In genomic region chr14:100072783-100073346, GRCh38 we compare ENCODE assay signal across 8 cellular contexts. TPM values are rescaled to one million over a fixed set of nuclear protein-coding genes. Genes with fewer than 3 reads are reported as not detected.
DNase-seq lines count a peak whose midpoint lies in the region; ATAC-seq and TF ChIP-seq lines count a peak whose summit lies in the region.

No MANE protein-coding gene starts in this region.

- peak overlapping the region; percentile 76 for H3K4me3 ChIP-seq in OCI-LY3 (ENCODE audit: low read length)
- no peak overlapping the region for H3K4me3 ChIP-seq in trophoblast cell (ENCODE audit: low read depth, low read length)
- H3K4me3 ChIP-seq in gastrocnemius medialis: no peak overlapping the region

- ATAC-seq in GM21423 (IDR thresholded peaks at IDR 0.05; ENCODE audit: unreplicated experiment) (peak; percentile 23), gastrocnemius medialis (no peak), sciatic nerve (no peak), GM21529 (IDR thresholded peaks at IDR 0.05; ENCODE audit: unreplicated experiment) (no peak)
- peak in 1 of 2 donors; percentile 12 for ATAC-seq in activated naive CD4-positive, alpha-beta T cell treated with anti-CD3 and anti-CD28 coated beads, Interleukin-2, amount 50 U/mL, for 72 hours

- H3K23ac ChIP-seq in trophoblast cell (ENCODE audit: low read length): no peak overlapping the region

- H3K79me1 ChIP-seq in trophoblast cell (ENCODE audit: low read length): peaks cover 2% of the 10 kb centered on the region

- no peaks in the 10 kb centered on the region for H3K9me3 Mint-ChIP-seq in activated naive CD4-positive, alpha-beta T cell treated with anti-CD3 and anti-CD28 coated beads, Interleukin-2, amount 50 U/mL, for 72 hours

- no peaks in the 10 kb centered on the region for H4K20me1 ChIP-seq in OCI-LY3 (ENCODE audit: insufficient read depth, low read length)

- TF ChIP-seq POLR2A in gastrocnemius medialis (IDR thresholded peaks at IDR 0.05): no peak

- in situ Hi-C loops in gastrocnemius medialis (cut with MboI; ENCODE audit: low sequenced_read_pairs in 4 of 4): no loop called here

- peaks cover 56 to 67% of the 10 kb centered on the region in 2 donors for H3K36me3 Mint-ChIP-seq in activated naive CD4-positive, alpha-beta T cell treated with anti-CD3 and anti-CD28 coated beads, Interleukin-2, amount 50 U/mL, for 72 hours

- H4K12ac ChIP-seq in trophoblast cell (ENCODE audit: low read depth, low read length): no peak overlapping the region

- intact Hi-C loops in gastrocnemius medialis (cut with DNase I; ENCODE audit: low total_unique reads) (no loop called here), sciatic nerve (cut with DNase I) (no loop called here)

- H4K91ac ChIP-seq in trophoblast cell (ENCODE audit: low read depth, low read length): no peak overlapping the region

- H4K8ac ChIP-seq in trophoblast cell (ENCODE audit: low read depth, low read length): no peak overlapping the region

- H3K9me3 ChIP-seq in OCI-LY3 (ENCODE audit: insufficient read depth, low read length) (no peaks in the 10 kb centered on the region), trophoblast cell (ENCODE audit: insufficient read depth, low read depth, low read length) (no peaks in the 10 kb centered on the region), gastrocnemius medialis (no peaks in the 10 kb centered on the region)

- H3K4ac ChIP-seq in trophoblast cell (ENCODE audit: low read depth, low read length): no peak overlapping the region

- H2AK5ac ChIP-seq in trophoblast cell (ENCODE audit: low read length): no peak overlapping the region

- H3K18ac ChIP-seq in trophoblast cell (ENCODE audit: low read length): no peak overlapping the region

- no CpG with 5 or more reads among the region's 14 CpGs for WGBS in trophoblast cell (ENCODE audit: extremely low coverage, insufficient coverage, insufficient read length)

- H3K36me3 ChIP-seq in OCI-LY3 (replicated peaks; ENCODE audit: low read depth, low read length) (no peaks in the 10 kb centered on the region), trophoblast cell (ENCODE audit: control insufficient read depth in 1 of 2, insufficient read depth in 2 of 2, low read length in 2 of 2) (no peaks in the 10 kb centered on the region), gastrocnemius medialis (no peaks in the 10 kb centered on the region)

- no peak overlapping the region for H3K14ac ChIP-seq in trophoblast cell (ENCODE audit: low read length)

- H3K4me1 ChIP-seq in OCI-LY3 (ENCODE audit: low read length) (peaks cover 17% of the 10 kb centered on the region), trophoblast cell (ENCODE audit: control insufficient read depth in 1 of 2, insufficient read depth in 2 of 2, low read length in 2 of 2) (peaks cover 19 to 22% of the 10 kb centered on the region in 2 experiments), gastrocnemius medialis (peaks cover 3 to 6% of the 10 kb centered on the region in 2 donors)

- H3K4me2 ChIP-seq in OCI-LY3 (ENCODE audit: low read length) (peak overlapping the region; percentile 94), trophoblast cell (ENCODE audit: low read length) (no peak overlapping the region)

- H3K27ac ChIP-seq in OCI-LY3 (ENCODE audit: low read length) (peak overlapping the region; percentile 33; the same call in 1 of the 2 replicates), trophoblast cell (ENCODE audit: low read depth, low read length) (no peak overlapping the region), gastrocnemius medialis (no peak overlapping the region)

- H2BK5ac ChIP-seq in trophoblast cell (ENCODE audit: low read depth, low read length, poor library complexity): no peak overlapping the region

- no peaks in the 10 kb centered on the region for H3K27me3 ChIP-seq in OCI-LY3 (ENCODE audit: low read depth, low read length)
- no peaks in the 10 kb centered on the region for H3K27me3 ChIP-seq in trophoblast cell (ENCODE audit: insufficient read depth, low read length)
- no peaks in the 10 kb centered on the region for H3K27me3 ChIP-seq in gastrocnemius medialis

- DNase-seq in activated naive CD4-positive, alpha-beta T cell treated with anti-CD3 and anti-CD28 coated beads, Interleukin-2, amount 50 U/mL, for 72 hours (ENCODE audit: low spot score in 2 of 2): no peak
- DNase-seq in trophoblast cell: peak; percentile 57 to 61
- DNase-seq in gastrocnemius medialis: no peak
- no peak for DNase-seq in sciatic nerve (ENCODE audit: low spot score)
- no peak for DNase-seq in SIG-M5 treated with dmso at 0.1 percent for 504 hours (lab: John Stamatoyannopoulos, UW; ENCODE audit: unreplicated experiment)

- H3K9ac ChIP-seq in OCI-LY3 (ENCODE audit: low read length) (peak overlapping the region; percentile 52), trophoblast cell (ENCODE audit: low read length) (no peak overlapping the region)

- TF ChIP-seq CTCF in OCI-LY3 (IDR thresholded peaks at IDR 0.05; ENCODE audit: low read depth, low read length) (peak; percentile 76), gastrocnemius medialis (IDR thresholded peaks at IDR 0.05 in 4 of 5, conservative IDR thresholded peaks at IDR 0.05 in 1 of 5) (no peak)

- H3K79me2 ChIP-seq in OCI-LY3 (ENCODE audit: low read length) (no peaks in the 10 kb centered on the region), trophoblast cell (ENCODE audit: control insufficient read depth, insufficient read depth, low read length, poor library complexity) (peaks cover 2% of the 10 kb centered on the region)

- H3K27ac Mint-ChIP-seq in activated naive CD4-positive, alpha-beta T cell treated with anti-CD3 and anti-CD28 coated beads, Interleukin-2, amount 50 U/mL, for 72 hours: peak overlapping the region; percentile 97 to 99

- peak overlapping the region; percentile 84; the same call in 1 of the 2 replicates for H2AFZ ChIP-seq in OCI-LY3 (ENCODE audit: low read depth, low read length)
- H2AFZ ChIP-seq in trophoblast cell (ENCODE audit: insufficient read depth, low read length, poor library complexity): no peak overlapping the region

- H2BK120ac ChIP-seq in trophoblast cell (ENCODE audit: insufficient read depth, low read length, poor library complexity): no peak overlapping the region

- H2BK12ac ChIP-seq in trophoblast cell (ENCODE audit: low read length): no peak overlapping the region

RNA-seq across cellular contexts. Expression of gene EVL, which starts 7.6 kb away (rescaled TPM):
- total RNA-seq in activated naive CD4-positive, alpha-beta T cell treated with anti-CD3 and anti-CD28 coated beads, Interleukin-2, amount 50 U/mL, for 72 hours: 100 to 1,000 TPM; 342 to 426 TPM
- 31.4 and 32.7 TPM in 2 replicates for polyA plus RNA-seq in trophoblast cell (2013)
- total RNA-seq in gastrocnemius medialis (10 to 100 TPM in 1 of 4 donors, 1 to 10 TPM in 3; 5.8 to 14.3 (median 9.5) TPM), sciatic nerve (87.2 TPM)

Comparison
In these comparisons a context has a peak if more than half of its experiments do, and no peak if none do; other contexts are left out.
1. DNase-seq: peak in trophoblast cell (2 of 2); none in activated naive CD4-positive, alpha-beta T cell treated with anti-CD3 and anti-CD28 coated beads, Interleukin-2, amount 50 U/mL, for 72 hours (0 of 2), gastrocnemius medialis (0 of 2), sciatic nerve (single experiment) and SIG-M5 treated with dmso at 0.1 percent for 504 hours (single experiment).